In genomic region chr16:89409161-89409711, GRCh38 we compare ENCODE assay signal across 8 cellular contexts.
DNase-seq lines count a peak whose midpoint lies in the region; ATAC-seq, FAIRE-seq and TF ChIP-seq lines count a peak whose summit lies in the region.

No MANE protein-coding gene starts in this region.

- H3K27me3 Mint-ChIP-seq in activated naive CD8-positive, alpha-beta T cell treated with anti-CD3 and anti-CD28 coated beads for 36 hours = no peaks in the 10 kb centered on the region
- H3K27me3 Mint-ChIP-seq in naive thymus-derived CD8-positive, alpha-beta T cell = no peaks in the 10 kb centered on the region

- TF ChIP-seq POLR2A in transverse colon (IDR thresholded peaks at IDR 0.05) = no peak

- peaks cover 19% of the 10 kb centered on the region for H3K36me3 Mint-ChIP-seq in activated naive CD8-positive, alpha-beta T cell treated with anti-CD3 and anti-CD28 coated beads for 36 hours
- H3K36me3 Mint-ChIP-seq in naive thymus-derived CD8-positive, alpha-beta T cell = peaks cover 0 to 2% (median 0%) of the 10 kb centered on the region in 3 donors

- DNase-seq in left ventricle myocardium inferior (no peak), cardiac septum (ENCODE audit: low spot score) (no peak), transverse colon (peak; percentile 38), HTR-8/SVneo (ENCODE audit: insufficient read length, low spot score) (no peak), KG1 (lab: John Stamatoyannopoulos, UW) (no peak)
- peak; percentile 61 for DNase-seq in activated naive CD8-positive, alpha-beta T cell treated with anti-CD3 and anti-CD28 coated beads for 36 hours
- peak; percentile 45 to 91 (median 85) for DNase-seq in naive thymus-derived CD8-positive, alpha-beta T cell

- intact Hi-C loops in left ventricle myocardium inferior (cut with micrococcal nuclease) = no loop called here
- intact Hi-C loops in cardiac septum (cut with DNase I) = no loop called here
- intact Hi-C loops in transverse colon (cut with DNase I; ENCODE audit: low total_unique reads) = no loop called here

- H3K27ac ChIP-seq in left ventricle myocardium inferior (replicated peaks) (peak overlapping the region; percentile 31), transverse colon (peak overlapping the region in 2 of 4 donors; percentile 1 to 5)

- POLR2A ChIA-PET in naive thymus-derived CD8-positive, alpha-beta T cell (lab: Charles Lee) = interaction anchor here (1.0 to 1.7 kb wide), 9 partner anchors 11 to 81 kb away, joined by 3 to 8 read pairs (median 4); partner anchors contain the start of gene ANKRD11

- peak overlapping the region; percentile 23 for H3K4me3 Mint-ChIP-seq in activated naive CD8-positive, alpha-beta T cell treated with anti-CD3 and anti-CD28 coated beads for 36 hours
- H3K4me3 Mint-ChIP-seq in naive thymus-derived CD8-positive, alpha-beta T cell = peak overlapping the region; percentile 51 to 83 (median 68)

- peak; percentile 76 to 86 for ATAC-seq in naive thymus-derived CD8-positive, alpha-beta T cell
- no peak for ATAC-seq in HG02981 (IDR thresholded peaks at IDR 0.05; ENCODE audit: unreplicated experiment)

- H3K27ac Mint-ChIP-seq in activated naive CD8-positive, alpha-beta T cell treated with anti-CD3 and anti-CD28 coated beads for 36 hours = peak overlapping the region; percentile 89
- peak overlapping the region; percentile 84 to 97 (median 96) for H3K27ac Mint-ChIP-seq in naive thymus-derived CD8-positive, alpha-beta T cell

- H3K9me3 ChIP-seq in left ventricle myocardium inferior (replicated peaks) (no peaks in the 10 kb centered on the region), transverse colon (no peaks in the 10 kb centered on the region)

- H3K4me1 ChIP-seq in left ventricle myocardium inferior = peaks cover 98% of the 10 kb centered on the region
- peaks cover 45 to 94% (median 60%) of the 10 kb centered on the region in 4 donors for H3K4me1 ChIP-seq in transverse colon

- TF ChIP-seq CTCF in left ventricle myocardium inferior (IDR thresholded peaks at IDR 0.05; ENCODE audit: borderline replicate concordance) (no peak), transverse colon (IDR thresholded peaks at IDR 0.05) (no peak)

- peaks cover 80% of the 10 kb centered on the region for H3K4me1 Mint-ChIP-seq in activated naive CD8-positive, alpha-beta T cell treated with anti-CD3 and anti-CD28 coated beads for 36 hours
- peaks cover 45 to 93% (median 88%) of the 10 kb centered on the region in 4 donors for H3K4me1 Mint-ChIP-seq in naive thymus-derived CD8-positive, alpha-beta T cell

- H3K36me3 ChIP-seq in left ventricle myocardium inferior = no peaks in the 10 kb centered on the region
- no peaks in the 10 kb centered on the region for H3K36me3 ChIP-seq in transverse colon

- FAIRE-seq in HTR-8/SVneo (lab: Jason Lieb, UNC) = no peak

- H3K27me3 ChIP-seq in left ventricle myocardium inferior (ENCODE audit: low read depth) (no peaks in the 10 kb centered on the region), transverse colon (no peaks in the 10 kb centered on the region)

- TF ChIP-seq EP300 in transverse colon (IDR thresholded peaks at IDR 0.05; ENCODE audit: low read depth) = no peak

- in situ Hi-C loops in transverse colon (cut with MboI; ENCODE audit: low pct_ligation_motif_present in 1 of 4, low pct_unique_long_range_greater_than_20kb in 1 of 4, low sequenced_read_pairs in 3 of 4) = no loop called here

- H3K4me3 ChIP-seq in left ventricle myocardium inferior (no peak overlapping the region), transverse colon (no peak overlapping the region)

- no peaks in the 10 kb centered on the region for H3K9me3 Mint-ChIP-seq in activated naive CD8-positive, alpha-beta T cell treated with anti-CD3 and anti-CD28 coated beads for 36 hours
- H3K9me3 Mint-ChIP-seq in naive thymus-derived CD8-positive, alpha-beta T cell = no peaks in the 10 kb centered on the region

- 61 to 69% methylated on average over 6 to 13 of the region's 13 CpGs for WGBS in transverse colon (ENCODE audit: low coverage in 1 of 2), 2 donors

Comparison
In these comparisons a context has a peak if more than half of its experiments do, and no peak if none do; other contexts are left out.
1. DNase-seq: peak in activated naive CD8-positive, alpha-beta T cell treated with anti-CD3 and anti-CD28 coated beads for 36 hours (single experiment), naive thymus-derived CD8-positive, alpha-beta T cell (10 of 10) and transverse colon (single experiment); none in left ventricle myocardium inferior (single experiment), cardiac septum (single experiment), HTR-8/SVneo (single experiment) and KG1 (single experiment).